In the genomic region with DNA sequence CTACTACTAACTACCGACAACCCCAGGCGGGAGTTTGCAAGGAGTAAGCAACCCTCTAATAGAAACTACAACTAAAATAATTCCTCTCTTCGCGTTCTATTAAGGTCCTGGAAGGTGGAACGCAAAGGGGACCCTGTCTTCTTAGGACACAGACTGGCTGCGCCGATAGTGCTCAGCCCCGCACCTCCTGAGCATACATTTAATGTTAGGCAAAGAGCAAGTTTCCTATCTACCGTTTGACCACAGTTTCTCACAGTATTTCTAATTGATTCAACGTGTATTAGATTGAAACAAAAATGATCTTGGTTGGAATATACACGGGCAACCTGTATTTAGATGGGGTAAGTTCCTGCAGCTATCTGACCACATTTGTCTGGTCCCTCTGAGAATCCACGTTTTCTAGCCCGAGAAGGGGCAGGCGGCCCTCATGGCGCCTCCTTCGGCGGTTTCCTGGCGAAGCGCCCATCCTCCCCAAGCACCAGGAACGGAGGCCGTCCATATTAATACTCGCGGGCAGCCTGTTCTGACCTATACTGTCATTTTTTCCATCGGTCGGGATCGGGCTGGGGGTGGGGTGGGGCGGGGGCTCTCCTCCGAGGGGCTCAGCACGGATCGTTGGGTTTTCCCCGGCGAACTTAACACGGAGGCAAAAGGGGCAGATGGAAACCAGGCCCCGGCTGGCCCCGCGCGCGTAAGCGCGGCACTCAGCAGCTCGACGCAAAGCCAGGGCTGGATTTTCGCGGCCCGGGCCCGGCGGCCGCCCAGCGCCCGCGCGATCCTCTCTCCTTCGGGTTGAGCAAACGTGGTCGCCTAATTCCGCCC, we compare ENCODE assay signal across 8 cellular contexts.
A peak's percentile ranks its signal among the peaks of the same experiment; 100 is the strongest.
DNase-seq lines count a peak whose midpoint lies in the region; ATAC-seq and TF ChIP-seq lines count a peak whose summit lies in the region.

No MANE protein-coding gene starts in this region.

- H3K4me1 ChIP-seq in heart right ventricle (peaks cover 0 to 67% (median 22%) of the 10 kb centered on the region in 9 donors), psoas muscle (peaks cover 10% of the 10 kb centered on the region)

- peak overlapping the region; percentile 99 for H3K27ac Mint-ChIP-seq in activated naive CD4-positive, alpha-beta T cell treated with anti-CD3 and anti-CD28 coated beads for 36 hours

- 8 to 11% methylated on average over 34 to 55 of the region's 56 CpGs for WGBS in heart right ventricle, 2 donors
- 6 to 8% (median 6%) methylated on average over 36 to 56 of the region's 56 CpGs for WGBS in psoas muscle, 3 donors

- H3K4me3 Mint-ChIP-seq in activated naive CD4-positive, alpha-beta T cell treated with anti-CD3 and anti-CD28 coated beads for 36 hours: peak overlapping the region; percentile 91

- TF ChIP-seq CTCF in heart right ventricle (IDR thresholded peaks at IDR 0.05): no peak
- no peak for TF ChIP-seq CTCF in psoas muscle (IDR thresholded peaks at IDR 0.05)

- peak overlapping the region; percentile 47 to 70 (median 63) for H3K4me3 ChIP-seq in heart right ventricle
- peak overlapping the region; percentile 70 for H3K4me3 ChIP-seq in psoas muscle

- peak overlapping the region; percentile 90 to 99 (median 98) for H3K27ac ChIP-seq in heart right ventricle
- peak overlapping the region; percentile 86 for H3K27ac ChIP-seq in psoas muscle

- ATAC-seq in GM21447 (IDR thresholded peaks at IDR 0.05; ENCODE audit: unreplicated experiment) (peak; percentile 3), heart right ventricle (peak; percentile 14 to 52 (median 37)), psoas muscle (peak; percentile 39 to 52 (median 46)), GM21390 (IDR thresholded peaks at IDR 0.05; ENCODE audit: unreplicated experiment) (no peak)

- H3K9me3 Mint-ChIP-seq in activated naive CD4-positive, alpha-beta T cell treated with anti-CD3 and anti-CD28 coated beads for 36 hours: peaks cover 1% of the 10 kb centered on the region

- H3K4me1 Mint-ChIP-seq in activated naive CD4-positive, alpha-beta T cell treated with anti-CD3 and anti-CD28 coated beads for 36 hours (ENCODE audit: low read depth): peaks cover 23% of the 10 kb centered on the region

- H3K9me3 ChIP-seq in heart right ventricle (peaks cover 0 to 5% (median 0%) of the 10 kb centered on the region in 11 donors), psoas muscle (no peaks in the 10 kb centered on the region)

- DNase-seq in AG20443 (ENCODE audit: low spot score) (peak; percentile 49), NCI-H510A treated with DMSO at 0.1 percent for 48 hours (lab: John Stamatoyannopoulos, UW) (peak; percentile 59), heart right ventricle (peak in 1 of 2 donors; percentile 68), psoas muscle (peak; percentile 56 to 73), DMS153 (lab: John Stamatoyannopoulos, UW) (no peak)
- DNase-seq in activated naive CD4-positive, alpha-beta T cell treated with anti-CD3 and anti-CD28 coated beads for 36 hours: peak; percentile 59

- H3K36me3 Mint-ChIP-seq in activated naive CD4-positive, alpha-beta T cell treated with anti-CD3 and anti-CD28 coated beads for 36 hours (ENCODE audit: low read depth): peaks cover 5% of the 10 kb centered on the region

- H3K27me3 Mint-ChIP-seq in activated naive CD4-positive, alpha-beta T cell treated with anti-CD3 and anti-CD28 coated beads for 36 hours (ENCODE audit: low read depth): no peaks in the 10 kb centered on the region

- peaks cover 0 to 90% (median 0%) of the 10 kb centered on the region in 7 donors for H3K27me3 ChIP-seq in heart right ventricle
- peaks cover 0 to 74% (median 0%) of the 10 kb centered on the region in 3 donors for H3K27me3 ChIP-seq in psoas muscle (ENCODE audit: insufficient read depth in 3 of 3, low read length in 2 of 3)

- no peaks in the 10 kb centered on the region for H3K36me3 ChIP-seq in heart right ventricle
- H3K36me3 ChIP-seq in psoas muscle (ENCODE audit: insufficient read depth in 1 of 2, low read depth in 1 of 2): no peaks in the 10 kb centered on the region

- CTCF ChIA-PET in activated naive CD4-positive, alpha-beta T cell treated with anti-CD3 and anti-CD28 coated beads for 36 hours (lab: Charles Lee): interaction anchor here (0.6 kb wide), 1 partner anchor 14 kb away, joined by 3 read pairs; no protein-coding TSS in a partner anchor

- intact Hi-C loops in activated naive CD4-positive, alpha-beta T cell treated with anti-CD3 and anti-CD28 coated beads for 36 hours (cut with micrococcal nuclease): loop anchor here (1.0 to 10.0 kb wide), 13 partner anchors 34 to 1368 kb away; partner anchors contain the start of genes BCOR, DDX3X, MED14 and USP9X
- intact Hi-C loops in heart right ventricle (cut with DNase I): loop anchor here in 7 of 10 donors (2.0 to 10.0 kb wide), 10 partner anchors 20 to 440 kb away; partner anchors contain the start of gene BCOR (in 3 of the 7)
- intact Hi-C loops in psoas muscle (cut with DNase I): loop anchor here (5.0 to 10.0 kb wide), 3 partner anchors 87 to 360 kb away; no protein-coding TSS in a partner anchor
